Comparison of ENCODE assay signal across 9 cellular contexts in genomic region chr1:229070168-229070567, GRCh38.
A peak's percentile ranks its signal among the peaks of the same experiment; 100 is the strongest.
DNase-seq lines count a peak whose midpoint lies in the region; ATAC-seq, FAIRE-seq and TF ChIP-seq lines count a peak whose summit lies in the region.
"Had no signal": no experiment of that assay in that cellular context is flagged by ENCODE, and none has a peak within 500 bp of the region (broad histone marks: within the 10 kb centered on the region; RNA-seq: fewer than 3 reads in every experiment).

No MANE protein-coding gene starts in this region.

- TF ChIP-seq POLR2A in A549 (IDR thresholded peaks at IDR 0.05; ENCODE audit: low read length) = no peak

- DNase-seq in A549 (ENCODE audit: low read depth in 1 of 2, low spot score in 1 of 2) = peak; percentile 79 to 93
- peak; percentile 93 for DNase-seq in NCI-H1092 (lab: John Stamatoyannopoulos, UW)
- peak; percentile 85 for DNase-seq in astrocyte of the hippocampus (ENCODE audit: low read depth, low spot score)
- DNase-seq in left lobe of liver (ENCODE audit: low spot score) = no peak
- no peak for DNase-seq in middle frontal gyrus (ENCODE audit: extremely low spot score, low spot score)
- DNase-seq in nephron progenitor cell = no peak
- no peak for DNase-seq in NCI-H2227 treated with DMSO at 0.1 percent for 48 hours (lab: John Stamatoyannopoulos, UW)

- FAIRE-seq in A549 (lab: Jason Lieb, UNC) = peak; percentile 74

- peak; percentile 28 to 48; a peak in 4 of 5 replicates for TF ChIP-seq RAD21 in A549 (conservative IDR thresholded peaks at IDR 0.05 in 1 of 2, IDR thresholded peaks at IDR 0.05 in 1 of 2)

- TF ChIP-seq EP300 in A549 (IDR thresholded peaks at IDR 0.05) = peak in 1 of 2 experiments; percentile 49; a peak in 2 of 5 replicates

- H3K4me3 ChIP-seq in A549 = no peak overlapping the region
- H3K4me3 ChIP-seq: Peyer's patch had no signal

- H3K9me3 Mint-ChIP-seq in nephron progenitor cell = no peaks in the 10 kb centered on the region

- no peak overlapping the region for H3K27ac Mint-ChIP-seq in nephron progenitor cell

- H3K27me3 Mint-ChIP-seq in nephron progenitor cell (ENCODE audit: low read depth, poor library complexity) = peaks cover 5% of the 10 kb centered on the region

- peaks cover 21% of the 10 kb centered on the region for H3K4me1 Mint-ChIP-seq in nephron progenitor cell

- CTCF ChIA-PET in A549 (lab: Yijun Ruan, JAX) = interaction anchor here (1.5 to 2.5 kb wide), 2 partner anchors 157 to 379 kb away, joined by 4 to 10 read pairs; no protein-coding TSS in a partner anchor

- WGBS in A549 (ENCODE audit: missing lambda C conversion rate) = 15% methylated on average over 5 of the region's 5 CpGs

- H3K36me3 Mint-ChIP-seq in nephron progenitor cell (ENCODE audit: low read depth) = no peaks in the 10 kb centered on the region

- peak overlapping the region; percentile 65 for H3K4me2 ChIP-seq in A549

- POLR2A ChIA-PET in A549 (lab: Yijun Ruan, JAX) = no interaction called here

- ATAC-seq in A549 = peak; percentile 92 to 95
- peak; percentile 44 for ATAC-seq in left lobe of liver
- no peak for ATAC-seq in HG03280 (IDR thresholded peaks at IDR 0.05; ENCODE audit: unreplicated experiment)

- peak overlapping the region; percentile 70 to 79 for H3K27ac ChIP-seq in A549
- H3K27ac ChIP-seq: Peyer's patch had no signal

- TF ChIP-seq CTCF in A549 (IDR thresholded peaks at IDR 0.05) (no peak), nephron progenitor cell (IDR thresholded peaks at IDR 0.05) (no peak)

- peaks cover 38% of the 10 kb centered on the region for H3K4me1 ChIP-seq in A549

- H3K9me3 ChIP-seq in A549 = no peaks in the 10 kb centered on the region
- H3K9me3 ChIP-seq: Peyer's patch had no signal

- H3K4me3 Mint-ChIP-seq in nephron progenitor cell = no peak overlapping the region

TF ChIP-seq in A549, 52 proteins besides CTCF, POLR2A, EP300 and RAD21:
- TF ChIP-seq KDM5A (IDR thresholded peaks at IDR 0.05) (no peak), GATA3 (IDR thresholded peaks at IDR 0.05; ENCODE audit: borderline replicate concordance) (peak; percentile 73), TP53 (CRISPR knock-in tag; IDR thresholded peaks at IDR 0.05) (no peak), JUN (IDR thresholded peaks at IDR 0.05) (peak in 1 of 2 experiments; percentile 48; a peak in 2 of 5 replicates), JUNB (IDR thresholded peaks at IDR 0.05) (peak; percentile 39; the same call in 1 of the 2 replicates), HES2 (IDR thresholded peaks at IDR 0.05) (no peak), HOXA7 (CRISPR knock-in tag; IDR thresholded peaks at IDR 0.05) (no peak), MAFK (IDR thresholded peaks at IDR 0.05; ENCODE audit: partially characterized antibody) (peak; percentile 41), MAX (IDR thresholded peaks at IDR 0.05) (peak; percentile 88), RCOR1 (IDR thresholded peaks at IDR 0.05; ENCODE audit: low read depth, low read length) (no peak), CEBPB (IDR thresholded peaks at IDR 0.05) (peak in 1 of 2 experiments; percentile 16; a peak in 1 of 4 replicates), RFX5 (IDR thresholded peaks at IDR 0.05) (no peak), USF2 (IDR thresholded peaks at IDR 0.05) (0 out of 2 replicates have a peak, but pooled peaks have one; percentile 22), MYC (IDR thresholded peaks at IDR 0.05; ENCODE audit: borderline replicate concordance, low read length) (peak; percentile 76), POLR2AphosphoS2 (conservative IDR thresholded peaks at IDR 0.05; ENCODE audit: low read length) (no peak), E2F6 (IDR thresholded peaks at IDR 0.05; ENCODE audit: borderline replicate concordance, low read depth) (0 out of 2 replicates have a peak, but pooled peaks have one; percentile 34), EHMT2 (IDR thresholded peaks at IDR 0.05; ENCODE audit: low read depth) (no peak), FOSL2 (IDR thresholded peaks at IDR 0.05) (no peak), FOSL2 (CRISPR knock-in tag; IDR thresholded peaks at IDR 0.05) (peak; percentile 81)

Comparison
In these comparisons a context has a peak if more than half of its experiments do, and no peak if none do; other contexts are left out.
1. DNase-seq: peak in A549 (2 of 2), NCI-H1092 (single experiment) and astrocyte of the hippocampus (single experiment); none in left lobe of liver (single experiment), middle frontal gyrus (single experiment), nephron progenitor cell (single experiment) and NCI-H2227 treated with DMSO at 0.1 percent for 48 hours (single experiment).